ENCODE assay signal across 13 cellular contexts in genomic region chr2:10584843-10585475, GRCh38.
DNase-seq lines count a peak whose midpoint lies in the region; ATAC-seq and TF ChIP-seq lines count a peak whose summit lies in the region.
"Had no signal": no experiment of that assay in that cellular context is flagged by ENCODE, and none has a peak within 500 bp of the region (broad histone marks: within the 10 kb centered on the region; RNA-seq: fewer than 3 reads in every experiment).

No MANE protein-coding gene starts in this region.

- no peaks in the 10 kb centered on the region for H3K9me3 ChIP-seq in adrenal gland (replicated peaks in 1 of 3)
- H3K9me3 ChIP-seq in CD4-positive, alpha-beta memory T cell (ENCODE audit: control insufficient read depth in 1 of 2, low read length in 2 of 2), result no peaks in the 10 kb centered on the region

- H2AFZ ChIP-seq in ACC112 (ENCODE audit: low read length, unreplicated experiment), result no peak overlapping the region

- H3K36me3 ChIP-seq in ACC112 (ENCODE audit: insufficient read depth, low read length) (peaks cover 19% of the 10 kb centered on the region), brain microvascular endothelial cell (replicated peaks) (peaks cover 5% of the 10 kb centered on the region), adrenal gland (replicated peaks in 1 of 2) (peaks cover 0 to 31% of the 10 kb centered on the region in 2 donors)
- peaks cover 33% of the 10 kb centered on the region for H3K36me3 ChIP-seq in CD4-positive, alpha-beta memory T cell (ENCODE audit: insufficient read depth, low read length)

- no peak overlapping the region for H3K4me3 Mint-ChIP-seq in CD4-positive, alpha-beta memory T cell
- H3K4me3 Mint-ChIP-seq: activated T-cell treated with anti-CD3 and anti-CD28 coated beads, Interleukin-2, amount 50 U/mL, for 4 hours; CD8-positive, alpha-beta memory T cell had no signal

- no peaks in the 10 kb centered on the region for H3K9me3 Mint-ChIP-seq in CD4-positive, alpha-beta memory T cell
- H3K9me3 Mint-ChIP-seq: activated T-cell treated with anti-CD3 and anti-CD28 coated beads, Interleukin-2, amount 50 U/mL, for 4 hours; CD8-positive, alpha-beta memory T cell had no signal

- ATAC-seq in left colon (peak; percentile 61), GM21786 (IDR thresholded peaks at IDR 0.05; ENCODE audit: unreplicated experiment) (no peak)
- ATAC-seq: activated T-cell treated with anti-CD3 and anti-CD28 coated beads, Interleukin-2, amount 50 U/mL, for 4 hours had no signal

- DNase-seq in HPDE6-E6E7 (ENCODE audit: extremely low spot score) (peak; percentile 88), brain microvascular endothelial cell (peak; percentile 91), left colon (no peak), adrenal gland (no peak), C1 segment of cervical spinal cord (lab: John Stamatoyannopoulos, UW) (no peak)
- no peak for DNase-seq in CD4-positive, alpha-beta memory T cell
- DNase-seq: activated T-cell treated with anti-CD3 and anti-CD28 coated beads, Interleukin-2, amount 50 U/mL, for 4 hours; CD8-positive, alpha-beta memory T cell; posterior cingulate gyrus; SIG-M5; stimulated activated CD8-positive, alpha-beta memory T cell treated with anti-CD3 and anti-CD28 coated beads, Interleukin-4, amount 100 ng/mL, for 48 hours had no signal

- H3K27ac ChIP-seq in ACC112 (ENCODE audit: low read depth, low read length) (peak overlapping the region; percentile 59), brain microvascular endothelial cell (peak overlapping the region; percentile 74), adrenal gland (no peak overlapping the region)
- H3K27ac ChIP-seq in CD4-positive, alpha-beta memory T cell (ENCODE audit: low read depth, low read length), result no peak overlapping the region

- peak overlapping the region in 1 of 7 donors; percentile 50 for H3K27ac Mint-ChIP-seq in CD4-positive, alpha-beta memory T cell

- POLR2A ChIA-PET in CD4-positive, alpha-beta memory T cell (lab: Charles Lee; ENCODE audit: partially characterized antibody), result no interaction called here

- intact Hi-C loops in left colon (cut with DNase I, micrococcal nuclease) (no loop called here), adrenal gland (cut with DNase I) (no loop called here)
- intact Hi-C loops in CD4-positive, alpha-beta memory T cell (cut with micrococcal nuclease), result no loop called here

- H3K27me3 Mint-ChIP-seq in CD4-positive, alpha-beta memory T cell, result no peaks in the 10 kb centered on the region
- H3K27me3 Mint-ChIP-seq: CD8-positive, alpha-beta memory T cell had no signal

- TF ChIP-seq POLR2A in adrenal gland (IDR thresholded peaks at IDR 0.05), result no peak

- TF ChIP-seq CTCF in brain microvascular endothelial cell (IDR thresholded peaks at IDR 0.05; ENCODE audit: low read depth, low read length, missing control alignments) (no peak), adrenal gland (IDR thresholded peaks at IDR 0.05) (no peak)

- H3K79me2 ChIP-seq in ACC112 (ENCODE audit: control insufficient read depth, insufficient read depth, low read length, unreplicated experiment), result no peaks in the 10 kb centered on the region

- in situ Hi-C loops in brain microvascular endothelial cell (cut with HindIII; ENCODE audit: low pct_ligation_motif_present, low sequenced_read_pairs), result no loop called here

- H3K4me1 ChIP-seq in ACC112 (ENCODE audit: control insufficient read depth, insufficient read depth, low read length, unreplicated experiment), result peaks cover 9% of the 10 kb centered on the region
- no peaks in the 10 kb centered on the region for H3K4me1 ChIP-seq in adrenal gland (replicated peaks in 1 of 2)
- H3K4me1 ChIP-seq in CD4-positive, alpha-beta memory T cell (ENCODE audit: insufficient read depth, low read length), result no peaks in the 10 kb centered on the region

- 95 to 97% (median 95%) methylated on average over 4 of the region's 4 CpGs for WGBS in adrenal gland, 4 donors

- H3K4me3 ChIP-seq in ACC112 (ENCODE audit: low read depth, low read length) (no peak overlapping the region), brain microvascular endothelial cell (ENCODE audit: low read depth, low read length) (no peak overlapping the region), adrenal gland (no peak overlapping the region)
- H3K4me3 ChIP-seq in CD4-positive, alpha-beta memory T cell (ENCODE audit: low read length in 2 of 2), result no peak overlapping the region

- peaks cover 56 to 65% of the 10 kb centered on the region in 2 donors for H3K36me3 Mint-ChIP-seq in CD4-positive, alpha-beta memory T cell

- CTCF ChIA-PET in CD4-positive, alpha-beta memory T cell (lab: Charles Lee; ENCODE audit: partially characterized antibody), result no interaction called here

- H3K4me1 Mint-ChIP-seq in CD4-positive, alpha-beta memory T cell, result peaks cover 0 to 5% (median 2%) of the 10 kb centered on the region in 4 donors
- H3K4me1 Mint-ChIP-seq: CD8-positive, alpha-beta memory T cell had no signal

- no peaks in the 10 kb centered on the region for H3K27me3 ChIP-seq in ACC112 (ENCODE audit: insufficient read depth, low read length)
- no peaks in the 10 kb centered on the region for H3K27me3 ChIP-seq in brain microvascular endothelial cell (replicated peaks)
- no peaks in the 10 kb centered on the region for H3K27me3 ChIP-seq in adrenal gland
- H3K27me3 ChIP-seq in CD4-positive, alpha-beta memory T cell (ENCODE audit: insufficient read depth, low read length), result no peaks in the 10 kb centered on the region

Comparison
In these comparisons a context has a peak if more than half of its experiments do, and no peak if none do; other contexts are left out.
1. H3K27ac ChIP-seq: peak in ACC112 (single experiment) and brain microvascular endothelial cell (single experiment); none in adrenal gland (0 of 5) and CD4-positive, alpha-beta memory T cell (single experiment).
2. DNase-seq: peak in HPDE6-E6E7 (single experiment) and brain microvascular endothelial cell (single experiment); none in left colon (0 of 2), adrenal gland (0 of 7), CD4-positive, alpha-beta memory T cell (0 of 5) and C1 segment of cervical spinal cord (0 of 14).